16 cellular contexts compared by ENCODE assay signal in the genomic region with DNA sequence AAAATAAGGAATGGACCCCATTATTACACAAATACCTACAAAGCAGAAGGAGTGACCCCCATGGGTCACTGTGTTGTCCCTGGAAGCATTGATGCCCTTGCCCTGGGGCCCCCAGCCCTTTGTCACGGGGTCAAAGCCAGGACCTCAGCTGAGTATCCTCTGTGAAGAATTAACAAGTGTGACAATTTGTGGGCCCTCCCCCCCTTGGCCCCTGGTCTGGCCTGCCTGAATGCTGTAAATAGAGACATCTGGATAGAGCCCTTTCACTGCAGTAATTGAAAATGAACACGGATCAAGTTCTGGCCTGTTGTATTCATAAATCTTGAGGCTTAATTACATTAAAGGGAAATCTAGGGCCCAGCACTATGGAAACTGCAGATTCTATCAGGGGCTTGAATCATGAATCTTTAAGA.
DNase-seq lines count a peak whose midpoint lies in the region; ATAC-seq lines count a peak whose summit lies in the region.
"Had no signal": no experiment of that assay in that cellular context is flagged by ENCODE, and none has a peak within 500 bp of the region (broad histone marks: within the 10 kb centered on the region; RNA-seq: fewer than 3 reads in every experiment).

No MANE protein-coding gene starts in this region.

- peaks cover 12% of the 10 kb centered on the region for H3K9me3 Mint-ChIP-seq in activated CD8-positive, alpha-beta memory T cell treated with anti-CD3 and anti-CD28 coated beads, Interleukin-2, amount 10 ng/mL, durations not matched to agents 7 days and 5 days (ENCODE audit: low read depth)

- peaks cover 2% of the 10 kb centered on the region for H3K36me3 Mint-ChIP-seq in activated CD8-positive, alpha-beta memory T cell treated with anti-CD3 and anti-CD28 coated beads, Interleukin-2, amount 10 ng/mL, durations not matched to agents 7 days and 5 days

- no peaks in the 10 kb centered on the region for H3K27me3 Mint-ChIP-seq in activated CD8-positive, alpha-beta memory T cell treated with anti-CD3 and anti-CD28 coated beads, Interleukin-2, amount 10 ng/mL, durations not matched to agents 7 days and 5 days
- H3K27me3 Mint-ChIP-seq: activated CD4-positive, alpha-beta T cell treated with anti-CD3 and anti-CD28 coated beads, Interleukin-2, amount 10 ng/mL, durations not matched to agents 7 days and 5 days; activated naive CD8-positive, alpha-beta T cell treated with anti-CD3 and anti-CD28 coated beads, Interleukin-2, amount 10 ng/mL, durations not matched to agents 7 days and 5 days; CD4-positive, alpha-beta memory T cell; effector memory CD8-positive, alpha-beta T cell had no signal

- no peak for ATAC-seq in GM18867 (IDR thresholded peaks at IDR 0.05; ENCODE audit: unreplicated experiment)
- ATAC-seq in activated CD8-positive, alpha-beta memory T cell treated with anti-CD3 and anti-CD28 coated beads, Interleukin-2, amount 10 ng/mL, durations not matched to agents 7 days and 5 days, result no peak
- ATAC-seq: effector memory CD8-positive, alpha-beta T cell; HCT116; HepG2 had no signal

- no peak overlapping the region for H3K27ac Mint-ChIP-seq in activated CD8-positive, alpha-beta memory T cell treated with anti-CD3 and anti-CD28 coated beads, Interleukin-2, amount 10 ng/mL, durations not matched to agents 7 days and 5 days
- H3K27ac Mint-ChIP-seq: activated CD4-positive, alpha-beta T cell treated with anti-CD3 and anti-CD28 coated beads, Interleukin-2, amount 10 ng/mL, durations not matched to agents 7 days and 5 days; activated naive CD8-positive, alpha-beta T cell treated with anti-CD3 and anti-CD28 coated beads, Interleukin-2, amount 10 ng/mL, durations not matched to agents 7 days and 5 days; CD4-positive, alpha-beta memory T cell; effector memory CD8-positive, alpha-beta T cell had no signal

- no peak overlapping the region for H3K4me3 Mint-ChIP-seq in activated CD8-positive, alpha-beta memory T cell treated with anti-CD3 and anti-CD28 coated beads, Interleukin-2, amount 10 ng/mL, durations not matched to agents 7 days and 5 days
- H3K4me3 Mint-ChIP-seq: activated CD4-positive, alpha-beta T cell treated with anti-CD3 and anti-CD28 coated beads, Interleukin-2, amount 10 ng/mL, durations not matched to agents 7 days and 5 days; activated naive CD8-positive, alpha-beta T cell treated with anti-CD3 and anti-CD28 coated beads, Interleukin-2, amount 10 ng/mL, durations not matched to agents 7 days and 5 days; CD4-positive, alpha-beta memory T cell; effector memory CD8-positive, alpha-beta T cell had no signal

- peak; percentile 28 for DNase-seq in D341Med (ENCODE audit: low spot score)
- peak; percentile 31 for DNase-seq in NCI-H1436 (lab: John Stamatoyannopoulos, UW)
- DNase-seq in NCI-H446 treated with DMSO at 0.1 percent for 48 hours (lab: John Stamatoyannopoulos, UW), result peak; percentile 13
- DNase-seq in ecto neural progenitor cell (ENCODE audit: low spot score), result peak; percentile 86
- no peak for DNase-seq in midbrain (lab: John Stamatoyannopoulos, UW)
- DNase-seq in activated CD8-positive, alpha-beta memory T cell treated with anti-CD3 and anti-CD28 coated beads, Interleukin-2, amount 10 ng/mL, durations not matched to agents 7 days and 5 days, result no peak
- no peak for DNase-seq in iPS-NIHi11 (ENCODE audit: low spot score)
- DNase-seq: activated CD4-positive, alpha-beta T cell treated with anti-CD3 and anti-CD28 coated beads, Interleukin-2, amount 10 ng/mL, durations not matched to agents 7 days and 5 days; activated naive CD8-positive, alpha-beta T cell treated with anti-CD3 and anti-CD28 coated beads, Interleukin-2, amount 10 ng/mL, durations not matched to agents 7 days and 5 days; CD4-positive, alpha-beta memory T cell; effector memory CD8-positive, alpha-beta T cell; GDM1; tibial artery had no signal

- H3K4me1 Mint-ChIP-seq in activated CD8-positive, alpha-beta memory T cell treated with anti-CD3 and anti-CD28 coated beads, Interleukin-2, amount 10 ng/mL, durations not matched to agents 7 days and 5 days, result no peaks in the 10 kb centered on the region
- H3K4me1 Mint-ChIP-seq: activated CD4-positive, alpha-beta T cell treated with anti-CD3 and anti-CD28 coated beads, Interleukin-2, amount 10 ng/mL, durations not matched to agents 7 days and 5 days; activated naive CD8-positive, alpha-beta T cell treated with anti-CD3 and anti-CD28 coated beads, Interleukin-2, amount 10 ng/mL, durations not matched to agents 7 days and 5 days had no signal

- CTCF ChIA-PET in activated CD8-positive, alpha-beta memory T cell treated with anti-CD3 and anti-CD28 coated beads, Interleukin-2, amount 10 ng/mL, durations not matched to agents 7 days and 5 days (lab: Charles Lee), result no interaction called here

Comparison
In these comparisons a context has a peak if more than half of its experiments do, and no peak if none do; other contexts are left out.
1. DNase-seq: peak in D341Med (single experiment), NCI-H1436 (single experiment), NCI-H446 treated with DMSO at 0.1 percent for 48 hours (single experiment) and ecto neural progenitor cell (single experiment); none in midbrain (single experiment), activated CD8-positive, alpha-beta memory T cell treated with anti-CD3 and anti-CD28 coated beads, Interleukin-2, amount 10 ng/mL, durations not matched to agents 7 days and 5 days (single experiment) and iPS-NIHi11 (single experiment).